In genomic region chr11:7578276-7578955, GRCh38 we compare ENCODE assay signal across 10 cellular contexts.
DNase-seq lines count a peak whose midpoint lies in the region; ATAC-seq, FAIRE-seq and TF ChIP-seq lines count a peak whose summit lies in the region.
"Had no signal": no experiment of that assay in that cellular context is flagged by ENCODE, and none has a peak within 500 bp of the region (broad histone marks: within the 10 kb centered on the region; RNA-seq: fewer than 3 reads in every experiment).

No MANE protein-coding gene starts in this region.

- CTCF ChIA-PET in HepG2 (lab: Yijun Ruan, JAX; ENCODE audit: low intra/inter-chr PET ratio, low total read pairs) = no interaction called here

- H3K4me3 Mint-ChIP-seq in chondrocyte (ENCODE audit: unreplicated experiment) = peak overlapping the region; percentile 88
- H3K4me3 Mint-ChIP-seq in naive thymus-derived CD8-positive, alpha-beta T cell = peak overlapping the region; percentile 26 to 68 (median 50)

- H3K27ac ChIP-seq in liver (ENCODE audit: low read depth in 1 of 2, low read length in 2 of 2) (peak overlapping the region; percentile 81 to 92), HepG2 (ENCODE audit: extremely low read length, insufficient read depth, low read length) (no peak overlapping the region)

- no peak for FAIRE-seq in HepG2 (lab: Jason Lieb, UNC)
- FAIRE-seq: G401.6 had no signal

- H2AFZ ChIP-seq in HepG2 (ENCODE audit: low read length) = no peak overlapping the region

- intact Hi-C loops in HepG2 (cut with micrococcal nuclease; ENCODE audit: unreplicated experiment) (no loop called here), mucosa of descending colon (cut with DNase I, micrococcal nuclease) (no loop called here)

- H3K36me3 ChIP-seq in liver (ENCODE audit: control insufficient read depth in 4 of 4, insufficient read depth in 3 of 4, low read depth in 1 of 4, low read length in 3 of 4) (no peaks in the 10 kb centered on the region), HepG2 (replicated peaks in 1 of 2; ENCODE audit: control insufficient read depth in 1 of 2, insufficient read depth in 2 of 2, low read length in 2 of 2) (peaks cover 2 to 7% of the 10 kb centered on the region in 2 experiments; a peak in 1 of 5 replicates), mucosa of descending colon (ENCODE audit: low read depth) (no peaks in the 10 kb centered on the region)

- H3K9me3 Mint-ChIP-seq in chondrocyte (ENCODE audit: low read depth) = no peaks in the 10 kb centered on the region
- H3K9me3 Mint-ChIP-seq in naive thymus-derived CD8-positive, alpha-beta T cell = no peaks in the 10 kb centered on the region

- H3K27me3 Mint-ChIP-seq in chondrocyte (ENCODE audit: low read depth) = no peaks in the 10 kb centered on the region
- peaks cover 0 to 56% (median 29%) of the 10 kb centered on the region in 5 donors for H3K27me3 Mint-ChIP-seq in naive thymus-derived CD8-positive, alpha-beta T cell

- H3K4me2 ChIP-seq in HepG2 (ENCODE audit: low read depth, low read length) = no peak overlapping the region; the same call in 1 of the 2 replicates

- H3K4me3 ChIP-seq in liver (ENCODE audit: low read depth in 1 of 3, low read length in 3 of 3) (no peak overlapping the region), HepG2 (replicated peaks in 1 of 3; ENCODE audit: insufficient read depth in 1 of 3, low read depth in 2 of 3, low read length in 3 of 3) (no peak overlapping the region), mucosa of descending colon (no peak overlapping the region)

- TF ChIP-seq CTCF in liver (IDR thresholded peaks at IDR 0.05; ENCODE audit: low read depth, low read length, missing input control) = no peak
- no peak for TF ChIP-seq CTCF in HepG2 (CRISPR knock-in tag; IDR thresholded peaks at IDR 0.05)
- TF ChIP-seq CTCF in chondrocyte (IDR thresholded peaks at IDR 0.05) = no peak
- TF ChIP-seq CTCF in mucosa of descending colon (IDR thresholded peaks at IDR 0.05) = no peak

- BruUV-seq in HepG2 (replicated peaks; lab: Mats Ljungman, UMichigan) = no TSS peak

- no peak for TF ChIP-seq POLR2A in HepG2 (IDR thresholded peaks at IDR 0.05; ENCODE audit: insufficient read depth in 1 of 2, low read depth in 2 of 2, low read length in 2 of 2)

- H3K9me3 ChIP-seq in liver (ENCODE audit: control insufficient read depth in 4 of 4, low read length in 3 of 4) (no peaks in the 10 kb centered on the region), HepG2 (ENCODE audit: low read length) (no peaks in the 10 kb centered on the region), mucosa of descending colon (no peaks in the 10 kb centered on the region)

- H3K36me3 Mint-ChIP-seq in chondrocyte (ENCODE audit: low read depth) = no peaks in the 10 kb centered on the region
- H3K36me3 Mint-ChIP-seq in naive thymus-derived CD8-positive, alpha-beta T cell = peaks cover 6 to 17% (median 10%) of the 10 kb centered on the region in 3 donors

- DNase-seq in HepG2 (ENCODE audit: low spot score) = no peak
- no peak for DNase-seq in chondrocyte (ENCODE audit: low spot score)
- DNase-seq in naive thymus-derived CD8-positive, alpha-beta T cell = no peak
- DNase-seq in mucosa of descending colon = no peak
- DNase-seq in effector CD8-positive, alpha-beta T cell (lab: John Stamatoyannopoulos, UW) = no peak
- DNase-seq: NCI-H1417 treated with DMSO at 0.1 percent for 48 hours had no signal

- H3K27me3 ChIP-seq in liver (ENCODE audit: control insufficient read depth in 4 of 4, insufficient read depth in 4 of 4, low read length in 3 of 4) = no peaks in the 10 kb centered on the region
- no peaks in the 10 kb centered on the region for H3K27me3 ChIP-seq in HepG2 (ENCODE audit: control insufficient read depth in 1 of 2, insufficient read depth in 2 of 2, low read length in 2 of 2)

- no peak for TF ChIP-seq EP300 in HepG2 (IDR thresholded peaks at IDR 0.05; ENCODE audit: low read depth in 2 of 2, low read length in 2 of 2)
- no peak for TF ChIP-seq EP300 in HepG2 (CRISPR knock-in tag; IDR thresholded peaks at IDR 0.05; ENCODE audit: borderline replicate concordance)

- H3K9ac ChIP-seq in liver (ENCODE audit: low read depth in 1 of 2, low read length in 2 of 2) = peak overlapping the region in 1 of 2 donors; percentile 50
- H3K9ac ChIP-seq in HepG2 (ENCODE audit: insufficient read depth, low read depth, low read length) = no peak overlapping the region

- peaks cover 44% of the 10 kb centered on the region for H3K79me2 ChIP-seq in HepG2 (ENCODE audit: insufficient read depth, low read length)

- TF ChIP-seq RAD21 in liver (IDR thresholded peaks at IDR 0.05) (no peak), HepG2 (CRISPR knock-in tag; IDR thresholded peaks at IDR 0.05) (no peak)

- peaks cover 98% of the 10 kb centered on the region for H3K4me1 Mint-ChIP-seq in chondrocyte (ENCODE audit: low read depth)
- H3K4me1 Mint-ChIP-seq in naive thymus-derived CD8-positive, alpha-beta T cell = peaks cover 30 to 48% (median 43%) of the 10 kb centered on the region in 4 donors

- POLR2A ChIA-PET in HepG2 (lab: Yijun Ruan, JAX) = interaction anchor here (0.8 kb wide), 1 partner anchor 22 kb away, joined by 3 read pairs; no protein-coding TSS in a partner anchor
- POLR2A ChIA-PET in naive thymus-derived CD8-positive, alpha-beta T cell (lab: Charles Lee) = interaction anchor here (0.6 kb wide), 2 partner anchors 18 to 61 kb away, joined by 3 read pairs; no protein-coding TSS in a partner anchor

- H3K27ac Mint-ChIP-seq in chondrocyte (ENCODE audit: unreplicated experiment) = peak overlapping the region; percentile 99
- peak overlapping the region in 3 of 10 donors; percentile 2 to 48 (median 7) for H3K27ac Mint-ChIP-seq in naive thymus-derived CD8-positive, alpha-beta T cell

- ATAC-seq in HepG2 (no peak), mucosa of descending colon (no peak), HG02852 (IDR thresholded peaks at IDR 0.05; ENCODE audit: unreplicated experiment) (no peak), HG02642 (IDR thresholded peaks at IDR 0.05; ENCODE audit: poor library complexity, unreplicated experiment) (no peak)
- no peak for ATAC-seq in naive thymus-derived CD8-positive, alpha-beta T cell

- H3K4me1 ChIP-seq in liver (ENCODE audit: control insufficient read depth in 4 of 4, insufficient read depth in 4 of 4, low read length in 3 of 4) (peaks cover 16 to 55% (median 37%) of the 10 kb centered on the region in 4 donors), HepG2 (ENCODE audit: insufficient read depth, low read length) (peaks cover 82% of the 10 kb centered on the region), mucosa of descending colon (ENCODE audit: low read depth) (peaks cover 51% of the 10 kb centered on the region)

- WGBS in liver = 68% methylated on average over 9 of the region's 9 CpGs
- WGBS in HepG2 (ENCODE audit: low lambda C conversion rate) = 96% methylated on average over 9 of the region's 9 CpGs

- in situ Hi-C loops in HepG2 (cut with HindIII; ENCODE audit: extremely low pct_ligation_motif_present, low pct_unique_long_range_greater_than_20kb) = no loop called here

- H4K20me1 ChIP-seq in HepG2 (ENCODE audit: insufficient read depth, low read length) = 0 out of 2 replicates have a peak, but pooled peaks cover 2% of the 10 kb centered on the region

TF ChIP-seq in liver, 16 proteins besides CTCF, POLR2A, EP300 and RAD21:
- TF ChIP-seq GABPA (IDR thresholded peaks at IDR 0.05 in 1 of 2, conservative IDR thresholded peaks at IDR 0.05 in 1 of 2) (no peak), SP1 (IDR thresholded peaks at IDR 0.05) (no peak), JUND (IDR thresholded peaks at IDR 0.05) (no peak), TAF1 (conservative IDR thresholded peaks at IDR 0.05) (no peak), NR2F2 (IDR thresholded peaks at IDR 0.05) (no peak)

TF ChIP-seq in HepG2, 621 proteins besides CTCF, POLR2A, EP300 and RAD21:
- TF ChIP-seq LCORL (IDR thresholded peaks at IDR 0.05) (no peak), LCORL (CRISPR knock-in tag; IDR thresholded peaks at IDR 0.05) (no peak), SALL1 (CRISPR knock-in tag; IDR thresholded peaks at IDR 0.05) (no peak), ZNF354B (CRISPR knock-in tag; IDR thresholded peaks at IDR 0.05) (no peak), POLR2AphosphoS5 (IDR thresholded peaks at IDR 0.05; ENCODE audit: low read depth, low read length) (no peak), POLR2G (IDR thresholded peaks at IDR 0.05; ENCODE audit: low read depth, low read length) (no peak), YEATS2 (CRISPR knock-in tag; IDR thresholded peaks at IDR 0.05; ENCODE audit: borderline replicate concordance) (no peak), ZNF124 (CRISPR knock-in tag; IDR thresholded peaks at IDR 0.05) (no peak), TBP (CRISPR knock-in tag; IDR thresholded peaks at IDR 0.05) (no peak), NCOA1 (CRISPR knock-in tag; IDR thresholded peaks at IDR 0.05) (no peak), MYPOP (CRISPR knock-in tag; IDR thresholded peaks at IDR 0.05) (no peak), MZF1 (CRISPR knock-in tag; IDR thresholded peaks at IDR 0.05; ENCODE audit: borderline replicate concordance) (no peak), GTF2F1 (IDR thresholded peaks at IDR 0.05; ENCODE audit: low read length) (no peak), ZNF205 (CRISPR knock-in tag; IDR thresholded peaks at IDR 0.05) (no peak)
